In genomic region chr16:23129686-23130085, GRCh38 we compare ENCODE assay signal across 18 cellular contexts. TPM values are rescaled to one million over a fixed set of nuclear protein-coding genes. Genes with fewer than 3 reads are reported as not detected.
"Had no signal": no experiment of that assay in that cellular context is flagged by ENCODE, and none has a peak within 500 bp of the region (broad histone marks: within the 10 kb centered on the region; RNA-seq: fewer than 3 reads in every experiment).

No MANE protein-coding gene starts in this region.

- H3K27ac Mint-ChIP-seq: memory B cell; mesothelial cell of epicardium; natural killer cell treated with Interleukin-12 subunit alpha and Interleukin-12 subunit beta and Interleukin-15 and Interleukin-18, amount 100 ng/mL, for 72 hours; neural progenitor cell had no signal

- H2AFZ ChIP-seq: neural progenitor cell had no signal

- H3K9ac ChIP-seq: neural progenitor cell had no signal

- H3K4me3 Mint-ChIP-seq: memory B cell; mesothelial cell of epicardium; natural killer cell treated with Interleukin-12 subunit alpha and Interleukin-12 subunit beta and Interleukin-15 and Interleukin-18, amount 100 ng/mL, for 72 hours; neural progenitor cell had no signal

- DNase-seq: foreskin melanocyte; islet precursor cell; left lung; lower lobe of right lung; nucleus accumbens; ovary; stimulated activated naive CD4-positive, alpha-beta T cell treated with Interleukin-2 at 50 U/mL for 16 hours; thyroid gland; upper lobe of left lung had no signal

- H3K4me2 ChIP-seq: neural progenitor cell had no signal

- H3K27ac ChIP-seq: left lung, lower lobe of right lung, neural progenitor cell, ovary, suprapubic skin, thyroid gland, upper lobe of left lung had no signal

- H3K9me3 ChIP-seq: left lung, lower lobe of right lung, ovary, suprapubic skin, thyroid gland, upper lobe of left lung, vagina had no signal

- H3K4me3 ChIP-seq: left lung, lower lobe of right lung, neural progenitor cell, ovary, skin epidermis, suprapubic skin, thyroid gland, upper lobe of left lung, vagina had no signal

- H3K36me3 ChIP-seq: left lung, lower lobe of right lung, neural progenitor cell, ovary, suprapubic skin, thyroid gland, upper lobe of left lung, vagina had no signal

- H3K9me3 Mint-ChIP-seq: memory B cell; mesothelial cell of epicardium; natural killer cell treated with Interleukin-12 subunit alpha and Interleukin-12 subunit beta and Interleukin-15 and Interleukin-18, amount 100 ng/mL, for 72 hours; neural progenitor cell had no signal

- H3K36me3 Mint-ChIP-seq: memory B cell; mesothelial cell of epicardium; natural killer cell treated with Interleukin-12 subunit alpha and Interleukin-12 subunit beta and Interleukin-15 and Interleukin-18, amount 100 ng/mL, for 72 hours had no signal

- H3K27me3 ChIP-seq: left lung, neural progenitor cell, ovary, suprapubic skin, thyroid gland, upper lobe of left lung, vagina had no signal

RNA-seq across cellular contexts. Expression of gene SCNN1G, which starts 52.9 kb away (rescaled TPM):
- total RNA-seq: mesothelial cell of epicardium; natural killer cell treated with Interleukin-12 subunit alpha and Interleukin-12 subunit beta and Interleukin-15 and Interleukin-18, amount 100 ng/mL, for 72 hours; posterior vena cava; sciatic nerve had no signal
